8 cellular contexts compared by ENCODE assay signal in the genomic region with DNA sequence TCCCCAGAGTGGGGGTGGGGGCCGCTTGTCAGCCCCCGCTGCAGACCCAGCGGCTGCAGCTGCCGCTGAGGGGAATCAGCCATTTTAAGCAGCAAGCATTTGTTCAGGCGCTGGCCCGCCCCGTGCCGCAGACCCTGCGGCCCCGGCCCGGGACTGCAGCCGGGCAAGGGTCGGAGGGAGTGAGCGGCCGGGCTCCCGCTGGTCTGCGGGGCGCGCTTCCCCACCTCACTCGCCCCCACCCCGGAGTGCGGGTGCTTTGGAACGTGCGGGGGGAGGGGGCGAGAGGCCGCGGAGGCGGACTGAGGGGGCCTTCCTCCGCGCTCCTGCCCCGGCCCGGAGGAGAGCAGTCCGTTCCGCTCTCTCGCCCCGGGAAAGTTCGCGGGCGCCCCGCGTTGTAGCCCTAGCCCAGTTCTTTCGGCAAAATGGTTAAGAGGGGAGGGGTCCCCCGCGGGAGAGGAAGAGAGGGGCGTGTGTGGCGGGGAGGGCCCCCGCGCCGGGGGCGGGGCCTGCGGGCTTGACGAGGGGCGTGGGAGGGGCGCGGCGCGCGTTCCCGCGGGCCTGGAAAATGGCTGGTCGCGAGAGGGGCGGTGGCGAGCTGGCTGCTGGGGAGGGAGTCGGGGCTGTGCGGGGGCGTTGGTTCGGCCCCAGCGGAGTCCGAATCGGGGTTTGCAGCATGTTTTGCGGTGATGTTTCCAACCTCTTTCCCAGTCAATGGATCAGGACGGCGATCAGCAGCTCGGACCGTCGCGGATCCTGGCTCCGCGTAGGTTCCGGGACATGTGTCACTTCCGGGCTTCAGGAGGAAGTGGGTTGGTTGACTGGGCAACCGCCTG. TPM values are rescaled to one million over a fixed set of nuclear protein-coding genes. Genes with fewer than 3 reads are reported as not detected.
DNase-seq lines count a peak whose midpoint lies in the region; ATAC-seq lines count a peak whose summit lies in the region.

No MANE protein-coding gene starts in this region.

- H3K9me3 ChIP-seq in CD4-positive, alpha-beta memory T cell (ENCODE audit: control insufficient read depth in 1 of 2, low read length in 2 of 2): no peaks in the 10 kb centered on the region

- intact Hi-C loops in CD4-positive, alpha-beta memory T cell (cut with micrococcal nuclease): loop anchor here (2.0 to 10.0 kb wide), 4 partner anchors 407 to 1965 kb away; a partner anchor contains a TSS

- H3K27ac Mint-ChIP-seq in CD4-positive, alpha-beta memory T cell: peak overlapping the region; percentile 92 to 100 (median 99)

- CTCF ChIA-PET in CD4-positive, alpha-beta memory T cell (lab: Charles Lee; ENCODE audit: partially characterized antibody): interaction anchor here (3.6 kb wide), 1 partner anchor 62 kb away, joined by 15 read pairs; a partner anchor contains a TSS

- H3K9me3 Mint-ChIP-seq in CD4-positive, alpha-beta memory T cell: no peaks in the 10 kb centered on the region

- POLR2A ChIA-PET in CD4-positive, alpha-beta memory T cell (lab: Charles Lee; ENCODE audit: partially characterized antibody): interaction anchor here (0.7 to 6.9 kb wide), 9 partner anchors 10 to 1320 kb away, joined by 3 to 130 read pairs (median 6); a partner anchor contains a TSS

- peak; percentile 87 to 92 (median 89) for DNase-seq in CD4-positive, alpha-beta memory T cell
- DNase-seq in NCI-H774 (lab: John Stamatoyannopoulos, UW): peak; percentile 28
- DNase-seq in activated CD8-positive, alpha-beta memory T cell treated with anti-CD3 and anti-CD28 coated beads for 24 hours: peak; percentile 97
- peak; percentile 77 for DNase-seq in effector CD8-positive, alpha-beta T cell (lab: John Stamatoyannopoulos, UW)
- DNase-seq in lung microvascular endothelial cell (ENCODE audit: low read depth in 2 of 2): peak; percentile 91 to 93
- peak; percentile 77 to 87 (median 79) for DNase-seq in stimulated activated CD4-positive, alpha-beta T cell treated with anti-CD3 and anti-CD28 coated beads, TNF-alpha, amount 100 ng/mL, for 4 hours (ENCODE audit: low read depth in 3 of 3)

- peak overlapping the region; percentile 73 to 77 for H3K4me3 ChIP-seq in CD4-positive, alpha-beta memory T cell (ENCODE audit: low read length in 2 of 2)

- no peaks in the 10 kb centered on the region for H3K27me3 Mint-ChIP-seq in CD4-positive, alpha-beta memory T cell

- H3K27me3 ChIP-seq in CD4-positive, alpha-beta memory T cell (ENCODE audit: insufficient read depth, low read length): no peaks in the 10 kb centered on the region

- H3K4me3 Mint-ChIP-seq in CD4-positive, alpha-beta memory T cell: peak overlapping the region; percentile 92 to 98 (median 97)

- peak overlapping the region; percentile 90 for H3K27ac ChIP-seq in CD4-positive, alpha-beta memory T cell (ENCODE audit: low read depth, low read length)

- H3K4me1 Mint-ChIP-seq in CD4-positive, alpha-beta memory T cell: peaks cover 9 to 33% (median 20%) of the 10 kb centered on the region in 4 donors

- peaks cover 8 to 18% of the 10 kb centered on the region in 2 donors for H3K36me3 Mint-ChIP-seq in CD4-positive, alpha-beta memory T cell

- H3K4me1 ChIP-seq in CD4-positive, alpha-beta memory T cell (ENCODE audit: insufficient read depth, low read length): peaks cover 19% of the 10 kb centered on the region

- ATAC-seq in GM19351 (IDR thresholded peaks at IDR 0.05; ENCODE audit: unreplicated experiment): peak; percentile 42
- peak; percentile 33 for ATAC-seq in HG03469 (IDR thresholded peaks at IDR 0.05; ENCODE audit: unreplicated experiment)

- H3K36me3 ChIP-seq in CD4-positive, alpha-beta memory T cell (ENCODE audit: insufficient read depth, low read length): no peaks in the 10 kb centered on the region

RNA-seq across cellular contexts. Expression of a gene that starts 0.9 kb away (rescaled TPM):
- 1 to 10 TPM; 8.9 to 9.2 TPM for total RNA-seq in CD4-positive, alpha-beta memory T cell
- polyA plus RNA-seq in CD4-positive, alpha-beta memory T cell: 10 to 100 TPM; 14.5 to 18.6 TPM
- total RNA-seq in lung microvascular endothelial cell: 3.4 and 3.9 TPM in 2 replicates

Comparison
In these comparisons a context has a peak if more than half of its experiments do, and no peak if none do; other contexts are left out.
1. Peak in every context shown above with its lines: DNase-seq, ATAC-seq, H3K4me3 ChIP-seq and H3K27ac ChIP-seq.
2. DNase-seq: peak in every context shown above with its lines; median percentile 97 in activated CD8-positive, alpha-beta memory T cell treated with anti-CD3 and anti-CD28 coated beads for 24 hours; 92 in lung microvascular endothelial cell; 89 in CD4-positive, alpha-beta memory T cell; 79 in stimulated activated CD4-positive, alpha-beta T cell treated with anti-CD3 and anti-CD28 coated beads, TNF-alpha, amount 100 ng/mL, for 4 hours; 77 in effector CD8-positive, alpha-beta T cell; 28 in NCI-H774.